2 cellular contexts compared by ENCODE assay signal in genomic region chr16:86224629-86225028, GRCh38.
TF ChIP-seq lines count a peak whose summit lies in the region.

No MANE protein-coding gene starts in this region.

TF ChIP-seq in HepG2, 621 proteins besides CTCF, POLR2A, EP300 and RAD21:
- no peak for TF ChIP-seq ETV5 (CRISPR knock-in tag; IDR thresholded peaks at IDR 0.05; ENCODE audit: borderline replicate concordance)
- no peak for TF ChIP-seq TOE1 (CRISPR knock-in tag; IDR thresholded peaks at IDR 0.05)
- TF ChIP-seq IRF9 (CRISPR knock-in tag; IDR thresholded peaks at IDR 0.05; ENCODE audit: borderline replicate concordance): no peak
- TF ChIP-seq FOXA1 (IDR thresholded peaks at IDR 0.05): peak; percentile 37; the same call in 1 of the 2 replicates
- TF ChIP-seq FOXA1 (CRISPR knock-in tag; IDR thresholded peaks at IDR 0.05): no peak
- no peak for TF ChIP-seq PLRG1 (conservative IDR thresholded peaks at IDR 0.05)
- TF ChIP-seq PHB2 (IDR thresholded peaks at IDR 0.05; ENCODE audit: partially characterized antibody): peak; percentile 73
- no peak for TF ChIP-seq CENPT (CRISPR knock-in tag; IDR thresholded peaks at IDR 0.05; ENCODE audit: low read depth)
- TF ChIP-seq FOXM1 (CRISPR knock-in tag; IDR thresholded peaks at IDR 0.05): no peak
- TF ChIP-seq YEATS2 (CRISPR knock-in tag; IDR thresholded peaks at IDR 0.05; ENCODE audit: borderline replicate concordance): no peak
- peak; percentile 52; the same call in 1 of the 2 replicates for TF ChIP-seq FOXP1 (IDR thresholded peaks at IDR 0.05)
- TF ChIP-seq FOXP1 (CRISPR knock-in tag; IDR thresholded peaks at IDR 0.05): no peak
- peak; percentile 23; the same call in 1 of the 2 replicates for TF ChIP-seq ATF7 (IDR thresholded peaks at IDR 0.05)
- no peak for TF ChIP-seq ATF7 (CRISPR knock-in tag; IDR thresholded peaks at IDR 0.05)
- no peak for TF ChIP-seq GABPB1 (CRISPR knock-in tag; IDR thresholded peaks at IDR 0.05)
- TF ChIP-seq ZSCAN9 (CRISPR knock-in tag; IDR thresholded peaks at IDR 0.05; ENCODE audit: borderline replicate concordance): no peak
- no peak for TF ChIP-seq CBX1 (IDR thresholded peaks at IDR 0.05; ENCODE audit: low read depth)
- no peak for TF ChIP-seq TFE3 (CRISPR knock-in tag; IDR thresholded peaks at IDR 0.05)
- 0 out of 2 replicates have a peak, but pooled peaks have one; percentile 60 for TF ChIP-seq NBN (conservative IDR thresholded peaks at IDR 0.05)
- TF ChIP-seq FOSL1 (CRISPR knock-in tag; IDR thresholded peaks at IDR 0.05; ENCODE audit: borderline replicate concordance): no peak
- TF ChIP-seq HNRNPK (IDR thresholded peaks at IDR 0.05; ENCODE audit: low read depth, low read length, poor library complexity, severe bottlenecking): no peak
- TF ChIP-seq CREB1 (IDR thresholded peaks at IDR 0.05): peak; percentile 86; the same call in 1 of the 2 replicates
- TF ChIP-seq CREB1 (CRISPR knock-in tag; IDR thresholded peaks at IDR 0.05): no peak
- no peak for TF ChIP-seq CBFB (CRISPR knock-in tag; IDR thresholded peaks at IDR 0.05)
- TF ChIP-seq ZNF766 (CRISPR knock-in tag; IDR thresholded peaks at IDR 0.05; ENCODE audit: borderline replicate concordance): no peak
- no peak for TF ChIP-seq ZNF7 (CRISPR knock-in tag; IDR thresholded peaks at IDR 0.05)
- peak; percentile 89; the same call in 1 of the 2 replicates for TF ChIP-seq SOX6 (IDR thresholded peaks at IDR 0.05)
- no peak for TF ChIP-seq SOX6 (CRISPR knock-in tag; IDR thresholded peaks at IDR 0.05)
- 0 out of 2 replicates have a peak, but pooled peaks have one; percentile 70 for TF ChIP-seq ZNF207 (IDR thresholded peaks at IDR 0.05; ENCODE audit: borderline replicate concordance)
- TF ChIP-seq ZNF282 (IDR thresholded peaks at IDR 0.05; ENCODE audit: partially characterized antibody): peak; percentile 75
- no peak for TF ChIP-seq TIGD3 (CRISPR knock-in tag; IDR thresholded peaks at IDR 0.05; ENCODE audit: borderline replicate concordance)
- TF ChIP-seq GTF2F1 (IDR thresholded peaks at IDR 0.05; ENCODE audit: low read length): no peak

TF ChIP-seq in IMR-90, 13 proteins besides CTCF, POLR2A, EP300 and RAD21:
- TF ChIP-seq BHLHE40 (IDR thresholded peaks at IDR 0.05; ENCODE audit: low read depth, low read length) (no peak), CEBPB (IDR thresholded peaks at IDR 0.05; ENCODE audit: low read depth, low read length) (no peak), SMC3 (IDR thresholded peaks at IDR 0.05; ENCODE audit: low read depth, low read length) (no peak), USF2 (IDR thresholded peaks at IDR 0.05; ENCODE audit: low read depth, low read length) (no peak), ELK1 (IDR thresholded peaks at IDR 0.05; ENCODE audit: borderline replicate concordance, low read depth, low read length) (no peak), MXI1 (IDR thresholded peaks at IDR 0.05; ENCODE audit: borderline replicate concordance, low read depth, low read length) (no peak), RCOR1 (IDR thresholded peaks at IDR 0.05; ENCODE audit: insufficient replicate concordance, low read length) (no peak), RFX5 (IDR thresholded peaks at IDR 0.05; ENCODE audit: low read depth, low read length) (no peak), MAFK (IDR thresholded peaks at IDR 0.05; ENCODE audit: low read depth, low read length) (no peak), FOS (IDR thresholded peaks at IDR 0.05; ENCODE audit: low read depth, low read length) (no peak), NFE2L2 (IDR thresholded peaks at IDR 0.05; ENCODE audit: low read depth, low read length) (no peak), CHD1 (IDR thresholded peaks at IDR 0.05; ENCODE audit: low read depth, low read length) (no peak), MAZ (IDR thresholded peaks at IDR 0.05; ENCODE audit: borderline replicate concordance, low read depth, low read length) (no peak)
